Comparison of ENCODE assay signal across 14 cellular contexts in the genomic region with DNA sequence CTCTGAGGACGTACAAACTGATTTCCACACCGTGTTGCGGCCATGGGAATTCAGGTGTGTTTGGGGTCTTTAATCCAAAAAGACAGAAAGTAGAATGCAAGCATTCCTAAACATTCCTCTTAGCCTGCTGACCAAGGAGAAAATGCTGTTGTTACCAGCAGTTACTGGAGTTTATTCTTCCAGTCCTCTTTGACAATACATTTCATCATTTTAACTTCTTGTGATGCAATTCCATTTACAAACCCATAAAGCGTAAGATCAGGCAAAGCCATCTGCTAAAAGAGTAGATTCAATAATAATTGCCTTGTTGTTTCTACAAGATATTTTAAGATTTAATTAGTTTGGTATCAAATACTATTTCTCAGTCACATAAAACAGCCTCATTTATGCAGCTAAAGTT.
"Had no signal": no experiment of that assay in that cellular context is flagged by ENCODE, and none has a peak within 500 bp of the region (broad histone marks: within the 10 kb centered on the region; RNA-seq: fewer than 3 reads in every experiment).

No MANE protein-coding gene starts in this region.

- DNase-seq: activated gamma-delta T cell; activated naive CD8-positive, alpha-beta T cell treated with anti-CD3 and anti-CD28 coated beads for 36 hours; activated T-cell treated with anti-CD3 and anti-CD28 coated beads, Interleukin-2, amount 50 U/mL, for 24 hours; aorta; colonic mucosa; effector CD8-positive, alpha-beta T cell; mucosa of descending colon; naive thymus-derived CD8-positive, alpha-beta T cell; small intestine; tibial artery had no signal

- H3K36me3 Mint-ChIP-seq: activated naive CD8-positive, alpha-beta T cell treated with anti-CD3 and anti-CD28 coated beads for 36 hours had no signal

- H3K9me3 ChIP-seq: colonic mucosa, mucosa of descending colon, neutrophil, tibial artery, vagina had no signal

- H3K36me3 ChIP-seq: colonic mucosa, neutrophil, tibial artery, vagina had no signal

- FAIRE-seq: bronchial epithelial cell, islet of Langerhans, small intestine had no signal

- H3K4me3 Mint-ChIP-seq: activated naive CD8-positive, alpha-beta T cell treated with anti-CD3 and anti-CD28 coated beads for 36 hours; activated T-cell treated with anti-CD3 and anti-CD28 coated beads, Interleukin-2, amount 50 U/mL, for 24 hours; naive thymus-derived CD8-positive, alpha-beta T cell had no signal

- H3K4me3 ChIP-seq: colonic mucosa, mucosa of descending colon, tibial artery, vagina had no signal

- H3K27me3 Mint-ChIP-seq: activated naive CD8-positive, alpha-beta T cell treated with anti-CD3 and anti-CD28 coated beads for 36 hours; activated T-cell treated with anti-CD3 and anti-CD28 coated beads, Interleukin-2, amount 50 U/mL, for 24 hours had no signal

- H3K4me1 Mint-ChIP-seq: activated naive CD8-positive, alpha-beta T cell treated with anti-CD3 and anti-CD28 coated beads for 36 hours; naive thymus-derived CD8-positive, alpha-beta T cell had no signal

- H3K4me1 ChIP-seq: colonic mucosa, tibial artery, vagina had no signal

- H3K27ac Mint-ChIP-seq: activated naive CD8-positive, alpha-beta T cell treated with anti-CD3 and anti-CD28 coated beads for 36 hours; activated T-cell treated with anti-CD3 and anti-CD28 coated beads, Interleukin-2, amount 50 U/mL, for 24 hours; naive thymus-derived CD8-positive, alpha-beta T cell had no signal

- H3K27me3 ChIP-seq: colonic mucosa, neutrophil, tibial artery, vagina had no signal

- H3K9me3 Mint-ChIP-seq: activated T-cell treated with anti-CD3 and anti-CD28 coated beads, Interleukin-2, amount 50 U/mL, for 24 hours had no signal

- H3K27ac ChIP-seq: colonic mucosa, neutrophil, tibial artery, vagina had no signal
